Comparison of ENCODE assay signal across 21 cellular contexts in genomic region chr10:25036381-25036780, GRCh38.
A peak's percentile ranks its signal among the peaks of the same experiment; 100 is the strongest.
DNase-seq lines count a peak whose midpoint lies in the region; ATAC-seq lines count a peak whose summit lies in the region.
"Had no signal": no experiment of that assay in that cellular context is flagged by ENCODE, and none has a peak within 500 bp of the region (broad histone marks: within the 10 kb centered on the region; RNA-seq: fewer than 3 reads in every experiment).

No MANE protein-coding gene starts in this region.

- ATAC-seq in GM18909 (IDR thresholded peaks at IDR 0.05; ENCODE audit: poor library complexity, unreplicated experiment) (peak; percentile 69), HG02763 (IDR thresholded peaks at IDR 0.05; ENCODE audit: unreplicated experiment) (peak; percentile 61), HG02885 (IDR thresholded peaks at IDR 0.05; ENCODE audit: poor library complexity, unreplicated experiment) (no peak), GM18520 (IDR thresholded peaks at IDR 0.05; ENCODE audit: unreplicated experiment) (no peak)
- ATAC-seq: foreskin keratinocyte; naive thymus-derived CD4-positive, alpha-beta T cell; stimulated activated naive CD8-positive, alpha-beta T cell treated with anti-CD3 and anti-CD28 coated beads, Interleukin-15, Interleukin-2, amounts not matched to agents 100 U/mL and 50 U/mL, for 24 hours had no signal

- DNase-seq in NCI-H69 (lab: John Stamatoyannopoulos, UW), result peak; percentile 22
- no peak for DNase-seq in activated CD4-positive, CD25-positive, alpha-beta regulatory T cell treated with anti-CD3 and anti-CD28 coated beads, Interleukin-2, amount 50 U/mL, for 72 hours
- DNase-seq in NCI-H2081 treated with DMSO at 0.1 percent for 48 hours (lab: John Stamatoyannopoulos, UW), result no peak
- DNase-seq: activated CD4-positive, alpha-beta memory T cell treated with anti-CD3 and anti-CD28 coated beads for 36 hours; activated T-cell treated with anti-CD3 and anti-CD28 coated beads for 4 hours; AML-193; amniotic stem cell; Caco-2; EL; foreskin keratinocyte; H7; naive thymus-derived CD4-positive, alpha-beta T cell; NCI-H1092 treated with DMSO at 0.1 percent for 48 hours; NCI-H524 treated with DMSO at 0.1 percent for 48 hours; ovary; Right ventricle myocardium superior; stimulated activated naive CD8-positive, alpha-beta T cell treated with anti-CD3 and anti-CD28 coated beads, Interleukin-15, Interleukin-2, amounts not matched to agents 100 U/mL and 50 U/mL, for 24 hours had no signal

Comparison
In these comparisons a context has a peak if more than half of its experiments do, and no peak if none do; other contexts are left out.
1. ATAC-seq: peak in GM18909 (single experiment) and HG02763 (single experiment); none in HG02885 (single experiment) and GM18520 (single experiment).